Comparison of ENCODE assay signal across 21 cellular contexts in the genomic region with DNA sequence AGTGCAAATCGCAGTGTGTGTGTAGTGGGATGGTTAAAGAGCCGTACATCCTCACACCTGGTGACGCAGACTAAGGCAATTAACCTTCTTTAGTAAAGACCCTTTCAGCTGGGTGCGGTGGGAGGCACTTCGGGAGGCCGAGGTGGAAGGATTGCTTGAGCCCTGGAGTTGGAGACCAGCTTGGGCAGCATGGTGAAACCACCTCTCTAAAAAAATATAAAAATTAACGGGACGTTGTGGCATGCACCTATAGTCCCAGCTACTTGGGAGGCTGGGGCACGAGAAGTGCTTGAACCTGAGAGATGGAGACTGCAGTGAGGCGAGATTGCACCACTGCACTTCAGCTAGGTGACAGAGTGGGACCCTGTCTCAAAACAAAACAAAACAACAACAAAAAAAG. TPM values are rescaled to one million over a fixed set of nuclear protein-coding genes. Genes with fewer than 3 reads are reported as not detected.
A peak's percentile ranks its signal among the peaks of the same experiment; 100 is the strongest.
DNase-seq lines count a peak whose midpoint lies in the region; ATAC-seq and TF ChIP-seq lines count a peak whose summit lies in the region.
"Had no signal": no experiment of that assay in that cellular context is flagged by ENCODE, and none has a peak within 500 bp of the region (broad histone marks: within the 10 kb centered on the region; RNA-seq: fewer than 3 reads in every experiment).

No MANE protein-coding gene starts in this region.

- peaks cover 10% of the 10 kb centered on the region for H3K36me3 Mint-ChIP-seq in nephron progenitor cell (ENCODE audit: low read depth)
- peaks cover 3% of the 10 kb centered on the region for H3K36me3 Mint-ChIP-seq in activated CD4-positive, alpha-beta T cell treated with anti-CD3 and anti-CD28 coated beads for 36 hours (ENCODE audit: low read depth)
- H3K36me3 Mint-ChIP-seq: activated CD4-positive, alpha-beta memory T cell treated with anti-CD3 and anti-CD28 coated beads for 36 hours; mesothelial cell of epicardium; WTC11 had no signal

- no peak for ATAC-seq in activated CD4-positive, alpha-beta T cell treated with anti-CD3 and anti-CD28 coated beads for 36 hours
- ATAC-seq in GM19395 (IDR thresholded peaks at IDR 0.05; ENCODE audit: unreplicated experiment) (no peak), GM21528 (IDR thresholded peaks at IDR 0.05; ENCODE audit: low FRiP score, unreplicated experiment) (no peak)
- ATAC-seq: A549, Panc1 had no signal

- TF ChIP-seq CTCF in dorsolateral prefrontal cortex (IDR thresholded peaks at IDR 0.05 in 54 of 56, conservative IDR thresholded peaks at IDR 0.05 in 2 of 56; ENCODE audit: low read depth in 1 of 56, partially characterized antibody in 56 of 56) (no peak), nephron progenitor cell (IDR thresholded peaks at IDR 0.05) (no peak), tibial nerve (IDR thresholded peaks at IDR 0.05) (no peak)

- intact Hi-C loops in dorsolateral prefrontal cortex (cut with DNase I): no loop called here
- intact Hi-C loops in activated CD4-positive, alpha-beta T cell treated with anti-CD3 and anti-CD28 coated beads for 36 hours (cut with DNase I, micrococcal nuclease): no loop called here

- 83 to 94% methylated on average over 10 of the region's 10 CpGs for WGBS in tibial nerve, 2 donors

- H3K4me3 ChIP-seq in dorsolateral prefrontal cortex (peak overlapping the region in 4 of 59 donors; percentile 7 to 37 (median 20)), tibial nerve (peak overlapping the region in 1 of 4 donors; percentile 3)
- H3K4me3 ChIP-seq: A549, BLaER1, HAP-1 had no signal

- TF ChIP-seq EP300 in tibial nerve (IDR thresholded peaks at IDR 0.05): no peak

- DNase-seq in activated effector memory CD4-positive, alpha-beta T cell treated with anti-CD3 and anti-CD28 coated beads, Interleukin-2, amount 50 U/mL, for 16 hours: peak; percentile 14
- no peak for DNase-seq in activated effector memory CD4-positive, alpha-beta T cell treated with Interleukin-2 at 50 U/mL for 16 hours
- DNase-seq in dorsolateral prefrontal cortex (no peak), nephron progenitor cell (no peak), tibial nerve (ENCODE audit: low spot score in 2 of 2) (no peak)
- no peak for DNase-seq in activated CD4-positive, alpha-beta T cell treated with anti-CD3 and anti-CD28 coated beads for 36 hours
- DNase-seq: activated CD4-positive, alpha-beta memory T cell treated with anti-CD3 and anti-CD28 coated beads for 36 hours; activated naive CD4-positive, alpha-beta T cell treated with anti-CD3 and anti-CD28 coated beads, Interleukin-2, amount 50 U/mL, for 16 hours; activated T-cell treated with anti-CD3 and anti-CD28 coated beads for 4 hours; NCI-H1105 treated with DMSO at 0.1 percent for 48 hours; retina; stimulated activated CD4-positive, alpha-beta T cell treated with anti-CD3 and anti-CD28 coated beads, Interleukin-15, amount 100 ng/mL, for 24 hours; trophoblast cell had no signal

- H3K4me1 Mint-ChIP-seq in nephron progenitor cell: peaks cover 85% of the 10 kb centered on the region
- peaks cover 8% of the 10 kb centered on the region for H3K4me1 Mint-ChIP-seq in activated CD4-positive, alpha-beta T cell treated with anti-CD3 and anti-CD28 coated beads for 36 hours

- CTCF ChIA-PET in activated CD4-positive, alpha-beta T cell treated with anti-CD3 and anti-CD28 coated beads for 36 hours (lab: Charles Lee): no interaction called here

- no peak for TF ChIP-seq POLR2A in tibial nerve (IDR thresholded peaks at IDR 0.05)

- peaks cover 0 to 95% (median 53%) of the 10 kb centered on the region in 4 donors for H3K4me1 ChIP-seq in tibial nerve
- H3K4me1 ChIP-seq: A549 had no signal

- peak overlapping the region; percentile 99 for H3K27ac Mint-ChIP-seq in nephron progenitor cell
- no peak overlapping the region for H3K27ac Mint-ChIP-seq in activated CD4-positive, alpha-beta T cell treated with anti-CD3 and anti-CD28 coated beads for 36 hours
- H3K27ac Mint-ChIP-seq: activated CD4-positive, alpha-beta memory T cell treated with anti-CD3 and anti-CD28 coated beads for 36 hours; mesothelial cell of epicardium had no signal

- H3K27ac ChIP-seq in dorsolateral prefrontal cortex: peak overlapping the region in 58 of 59 donors; percentile 49 to 97 (median 90)
- H3K27ac ChIP-seq in tibial nerve: peak overlapping the region; percentile 21 to 83 (median 57)
- H3K27ac ChIP-seq: A549, BLaER1 had no signal

- H3K36me3 ChIP-seq in tibial nerve: peaks cover 0 to 64% (median 0%) of the 10 kb centered on the region in 3 donors
- H3K36me3 ChIP-seq: BLaER1, HAP-1 had no signal

- H3K4me3 Mint-ChIP-seq in nephron progenitor cell: no peak overlapping the region
- no peak overlapping the region for H3K4me3 Mint-ChIP-seq in activated CD4-positive, alpha-beta T cell treated with anti-CD3 and anti-CD28 coated beads for 36 hours
- H3K4me3 Mint-ChIP-seq: activated CD4-positive, alpha-beta memory T cell treated with anti-CD3 and anti-CD28 coated beads for 36 hours; mesothelial cell of epicardium; WTC11 had no signal

- POLR2A ChIA-PET in activated CD4-positive, alpha-beta T cell treated with anti-CD3 and anti-CD28 coated beads for 36 hours (lab: Charles Lee): no interaction called here

- peaks cover 3% of the 10 kb centered on the region for H3K27me3 Mint-ChIP-seq in nephron progenitor cell (ENCODE audit: low read depth, poor library complexity)
- no peaks in the 10 kb centered on the region for H3K27me3 Mint-ChIP-seq in activated CD4-positive, alpha-beta T cell treated with anti-CD3 and anti-CD28 coated beads for 36 hours
- H3K27me3 Mint-ChIP-seq: activated CD4-positive, alpha-beta memory T cell treated with anti-CD3 and anti-CD28 coated beads for 36 hours had no signal

- no peaks in the 10 kb centered on the region for H3K9me3 ChIP-seq in tibial nerve
- H3K9me3 ChIP-seq: A549, BLaER1, HAP-1 had no signal

- peaks cover 9% of the 10 kb centered on the region for H3K9me3 Mint-ChIP-seq in nephron progenitor cell
- no peaks in the 10 kb centered on the region for H3K9me3 Mint-ChIP-seq in activated CD4-positive, alpha-beta T cell treated with anti-CD3 and anti-CD28 coated beads for 36 hours (ENCODE audit: low read depth)
- H3K9me3 Mint-ChIP-seq: activated CD4-positive, alpha-beta memory T cell treated with anti-CD3 and anti-CD28 coated beads for 36 hours; mesothelial cell of epicardium; WTC11 had no signal

- H3K27me3 ChIP-seq in dorsolateral prefrontal cortex: no peaks in the 10 kb centered on the region
- no peaks in the 10 kb centered on the region for H3K27me3 ChIP-seq in tibial nerve
- H3K27me3 ChIP-seq: BLaER1 had no signal

RNA-seq across cellular contexts. Expression of a gene that starts 31.5 kb away (rescaled TPM):
- 100 to 1,000 TPM in 118 of 120 experiments, 10 to 100 TPM in 2; 78.3 to 259 (median 179) TPM for total RNA-seq in dorsolateral prefrontal cortex
- 100 to 1,000 TPM; 405 to 756 (median 580) TPM for total RNA-seq in tibial nerve
- total RNA-seq in activated CD4-positive, alpha-beta T cell treated with anti-CD3 and anti-CD28 coated beads for 36 hours: 1 to 10 TPM; 3.0 to 4.6 TPM
- total RNA-seq: mesothelial cell of epicardium had no signal

Comparison
In these comparisons a context has a peak if more than half of its experiments do, and no peak if none do; other contexts are left out.
1. RNA of a gene that starts 31.5 kb away (total RNA-seq): 405 to 756 TPM in tibial nerve and 78.3 to 259 TPM in dorsolateral prefrontal cortex; 3.0 to 4.6 TPM in activated CD4-positive, alpha-beta T cell treated with anti-CD3 and anti-CD28 coated beads for 36 hours; every median in the first group is over 10 times any median in the second.